1 cellular context compared by ENCODE assay signal in the genomic region with DNA sequence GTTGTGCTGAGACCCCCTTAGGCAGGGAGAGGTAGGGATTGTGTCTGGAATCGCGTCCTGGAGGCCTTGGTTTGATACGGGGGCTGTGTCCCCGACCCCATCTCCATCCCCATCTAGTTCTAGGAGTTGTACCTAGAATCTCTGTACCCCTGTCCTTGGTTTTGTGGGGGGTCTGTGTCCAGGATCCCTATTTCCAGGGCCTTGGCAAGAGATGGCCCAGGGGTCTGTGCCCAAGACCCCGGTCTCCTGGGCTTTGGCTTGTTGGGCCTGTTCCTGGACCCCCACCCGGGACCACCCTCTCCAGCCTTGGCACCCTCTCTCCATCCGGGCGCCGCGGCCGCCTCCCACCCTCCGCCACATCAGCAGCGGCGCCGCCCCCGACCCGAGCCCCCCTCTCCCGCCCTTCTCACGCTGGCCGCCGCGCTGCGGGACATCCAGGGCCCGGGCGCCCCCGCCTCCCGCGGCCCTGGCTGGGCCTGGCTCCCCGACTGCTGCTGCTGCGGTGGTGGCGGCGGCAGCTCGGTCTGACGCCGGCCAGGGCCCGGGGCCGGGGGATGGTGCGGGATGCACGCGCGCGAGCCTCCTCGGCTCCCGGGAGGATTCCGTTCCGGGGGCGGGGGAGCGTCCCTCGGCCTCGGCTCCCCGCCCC.
TF ChIP-seq lines count a peak whose summit lies in the region.

A gene (minus strand): TSS at position 602 of the 649 bp plus-strand sequence. CDS start 168 bp downstream, at position 434.

TF ChIP-seq in H1, 55 proteins besides CTCF, POLR2A, EP300 and RAD21:
- TF ChIP-seq KDM4A (IDR thresholded peaks at IDR 0.05; ENCODE audit: low read depth, low read length, severe bottlenecking) (peak; percentile 51), TAF7 (optimal IDR thresholded peaks at IDR 0.05; ENCODE audit: borderline replicate concordance, low read depth, low read length) (peak; percentile 25), FOSL1 (IDR thresholded peaks at IDR 0.05; ENCODE audit: insufficient read depth, low read depth, low read length) (0 out of 2 replicates have a peak, but pooled peaks have one; percentile 43), JUN (IDR thresholded peaks at IDR 0.05; ENCODE audit: low read depth, low read length) (no peak), PHF8 (conservative IDR thresholded peaks at IDR 0.05; ENCODE audit: low read depth, low read length) (peak; percentile 75), SIN3A (conservative IDR thresholded peaks at IDR 0.05 in 1 of 2, IDR thresholded peaks at IDR 0.05 in 1 of 2; ENCODE audit: low read depth in 1 of 2, low read length in 2 of 2) (peak in 1 of 2 experiments; percentile 34; a peak in 1 of 4 replicates), YY1 (IDR thresholded peaks at IDR 0.05; ENCODE audit: low read depth, low read length) (no peak), BCL11A (IDR thresholded peaks at IDR 0.05; ENCODE audit: low read depth in 2 of 2, low read length in 2 of 2) (no peak)
- TF ChIP-seq, protein P1, sequence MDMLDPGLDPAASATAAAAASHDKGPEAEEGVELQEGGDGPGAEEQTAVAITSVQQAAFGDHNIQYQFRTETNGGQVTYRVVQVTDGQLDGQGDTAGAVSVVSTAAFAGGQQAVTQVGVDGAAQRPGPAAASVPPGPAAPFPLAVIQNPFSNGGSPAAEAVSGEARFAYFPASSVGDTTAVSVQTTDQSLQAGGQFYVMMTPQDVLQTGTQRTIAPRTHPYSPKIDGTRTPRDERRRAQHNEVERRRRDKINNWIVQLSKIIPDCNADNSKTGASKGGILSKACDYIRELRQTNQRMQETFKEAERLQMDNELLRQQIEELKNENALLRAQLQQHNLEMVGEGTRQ (IDR thresholded peaks at IDR 0.05; ENCODE audit: low read length) = no peak
TF ChIP-seq in H1: peak in this region for 5.
